Comparison of ENCODE assay signal across 23 cellular contexts in genomic region chr1:167083066-167083682, GRCh38. TPM values are rescaled to one million over a fixed set of nuclear protein-coding genes. Genes with fewer than 3 reads are reported as not detected.
DNase-seq lines count a peak whose midpoint lies in the region; ATAC-seq and TF ChIP-seq lines count a peak whose summit lies in the region.
"Had no signal": no experiment of that assay in that cellular context is flagged by ENCODE, and none has a peak within 500 bp of the region (broad histone marks: within the 10 kb centered on the region; RNA-seq: fewer than 3 reads in every experiment).

No MANE protein-coding gene starts in this region.

- H3K4me2 ChIP-seq in PC-3 (ENCODE audit: low read length): peak overlapping the region; percentile 46
- peak overlapping the region; percentile 40 for H3K4me2 ChIP-seq in hepatocyte
- H3K4me2 ChIP-seq: GM23338 had no signal

- H3K27ac ChIP-seq in PC-3 (ENCODE audit: low read length): peak overlapping the region; percentile 22; the same call in 1 of the 2 replicates
- peak overlapping the region; percentile 93 for H3K27ac ChIP-seq in hepatocyte
- H3K27ac ChIP-seq: epithelial cell of prostate, gastrocnemius medialis, thyroid gland had no signal

- 61% methylated on average over 6 of the region's 6 CpGs for WGBS in hepatocyte (ENCODE audit: low lambda C conversion rate, missing lambda C conversion rate)

- H3K9ac ChIP-seq in PC-3 (ENCODE audit: low read length): no peak overlapping the region

- no peaks in the 10 kb centered on the region for H3F3A ChIP-seq in PC-3 (ENCODE audit: low read length, unreplicated experiment)

- peak overlapping the region; percentile 67 for H2AFZ ChIP-seq in PC-3 (ENCODE audit: low read length)
- H2AFZ ChIP-seq in hepatocyte: no peak overlapping the region
- H2AFZ ChIP-seq: GM23338 had no signal

- no peak for ATAC-seq in PC-3
- ATAC-seq: GM23338 had no signal

- H3K36me3 ChIP-seq in PC-3 (ENCODE audit: low read depth, low read length) (no peaks in the 10 kb centered on the region), hepatocyte (replicated peaks; ENCODE audit: insufficient read depth, low read depth) (no peaks in the 10 kb centered on the region)
- H3K36me3 ChIP-seq: gastrocnemius medialis, sigmoid colon, thyroid gland had no signal

- H3K9me3 ChIP-seq in PC-3 (ENCODE audit: low read length) (no peaks in the 10 kb centered on the region), hepatocyte (ENCODE audit: low read depth) (no peaks in the 10 kb centered on the region)
- H3K9me3 ChIP-seq: gastrocnemius medialis, sigmoid colon, thyroid gland had no signal

- H4K20me1 ChIP-seq in PC-3 (ENCODE audit: low read length): no peaks in the 10 kb centered on the region
- no peaks in the 10 kb centered on the region for H4K20me1 ChIP-seq in hepatocyte (ENCODE audit: insufficient read depth, poor library complexity, severe bottlenecking)

- no peaks in the 10 kb centered on the region for H3K9me2 ChIP-seq in PC-3 (replicated peaks; ENCODE audit: low read length)
- no peaks in the 10 kb centered on the region for H3K9me2 ChIP-seq in hepatocyte (replicated peaks; ENCODE audit: insufficient read depth)

- no TSS peak for BruUV-seq in PC-3 (replicated peaks; lab: Mats Ljungman, UMichigan)

- H3K4me1 ChIP-seq in PC-3 (ENCODE audit: insufficient read depth, low read length): peaks cover 15% of the 10 kb centered on the region
- peaks cover 13% of the 10 kb centered on the region for H3K4me1 ChIP-seq in hepatocyte (ENCODE audit: insufficient read depth)
- H3K4me1 ChIP-seq: sigmoid colon, thyroid gland had no signal

- DNase-seq in COLO668 (lab: John Stamatoyannopoulos, UW; ENCODE audit: unreplicated experiment) (peak; percentile 78), HT-29 (ENCODE audit: low spot score) (peak; percentile 71), PC-3 (no peak), hepatocyte (ENCODE audit: low spot score) (no peak), HPDE6-E6E7 (ENCODE audit: extremely low spot score) (no peak), KBM-7 (no peak), kidney glomerular epithelial cell (lab: John Stamatoyannopoulos, UW) (no peak)
- DNase-seq in effector CD8-positive, alpha-beta T cell (lab: John Stamatoyannopoulos, UW): no peak
- DNase-seq: activated CD4-positive, CD25-positive, alpha-beta regulatory T cell treated with anti-CD3 and anti-CD28 coated beads, Interleukin-2, amount 50 U/mL, for 72 hours; activated gamma-delta T cell; DND-41; gastrocnemius medialis; MM.1S; NCI-H774; sigmoid colon; stimulated activated CD4-positive, alpha-beta T cell treated with anti-CD3 and anti-CD28 coated beads, Interleukin-4, amount 100 ng/mL, for 1 hour; T-helper 2 cell; thyroid gland had no signal

- intact Hi-C loops in PC-3 (cut with micrococcal nuclease): no loop called here

- H3K4me3 ChIP-seq in PC-3 (ENCODE audit: low read length) (0 out of 2 replicates have a peak overlapping the region, but pooled peaks have one; percentile 14), hepatocyte (no peak overlapping the region)
- H3K4me3 ChIP-seq: gastrocnemius medialis, GM23338, sigmoid colon, thyroid gland had no signal

- H3K27me3 ChIP-seq in PC-3 (ENCODE audit: low read length) (no peaks in the 10 kb centered on the region), hepatocyte (no peaks in the 10 kb centered on the region)
- H3K27me3 ChIP-seq: gastrocnemius medialis, thyroid gland had no signal

- no peaks in the 10 kb centered on the region for H3K79me2 ChIP-seq in PC-3 (ENCODE audit: low read length)
- no peaks in the 10 kb centered on the region for H3K79me2 ChIP-seq in hepatocyte

- POLR2A ChIA-PET in PC-3 (lab: Charles Lee; ENCODE audit: unreplicated experiment): no interaction called here

- CTCF ChIA-PET in PC-3 (lab: Charles Lee): interaction anchor here (0.6 kb wide), 1 partner anchor 631 kb away, joined by 3 read pairs; no protein-coding TSS in a partner anchor

- TF ChIP-seq CTCF in PC-3 (conservative IDR thresholded peaks at IDR 0.05; ENCODE audit: low read depth, low read length) (no peak), hepatocyte (IDR thresholded peaks at IDR 0.05; ENCODE audit: poor library complexity) (no peak)

- in situ Hi-C loops in KBM-7 (cut with MboI; ENCODE audit: low pct_unique_long_range_greater_than_20kb, low sequenced_read_pairs): no loop called here

RNA-seq across cellular contexts. Expression of gene GPA33, which starts 7.0 kb away (rescaled TPM):
- 2.9 and 3.1 TPM in 2 replicates for total RNA-seq in HT-29 (2014; rRNA removed; shearing (Covaris generic))
- total RNA-seq in PC-3 (2014; rRNA removed): 0.04 and 0.12 TPM in 2 replicates
- total RNA-seq in hepatocyte: 5.8 and 7.2 TPM in 2 replicates
- polyA plus RNA-seq in hepatocyte: 1.5 and 3.9 TPM in 2 replicates
- total RNA-seq: lung microvascular endothelial cell, neural crest cell, thyroid gland had no signal
- polyA plus RNA-seq: BJ had no signal

RNA-seq across cellular contexts. Expression of gene STYXL2, which starts 10.7 kb away (rescaled TPM):
- not detected in 2 replicates for total RNA-seq in HT-29 (2014; rRNA removed; shearing (Covaris generic))
- total RNA-seq in PC-3 (2014; rRNA removed) (not detected in 2 replicates), hepatocyte (0.07 and 0.20 TPM in 2 replicates)
- 0.40 and 0.58 TPM in 2 replicates for polyA plus RNA-seq in hepatocyte
- total RNA-seq: lung microvascular endothelial cell, thyroid gland had no signal
- polyA plus RNA-seq: BJ had no signal

Comparison
In these comparisons a context has a peak if more than half of its experiments do, and no peak if none do; other contexts are left out.
1. DNase-seq: peak in COLO668 (single experiment) and HT-29 (single experiment); none in PC-3 (single experiment), hepatocyte (single experiment), HPDE6-E6E7 (single experiment), effector CD8-positive, alpha-beta T cell (single experiment), KBM-7 (single experiment) and kidney glomerular epithelial cell (single experiment).